Comparison of ENCODE assay signal across 8 cellular contexts in the genomic region with DNA sequence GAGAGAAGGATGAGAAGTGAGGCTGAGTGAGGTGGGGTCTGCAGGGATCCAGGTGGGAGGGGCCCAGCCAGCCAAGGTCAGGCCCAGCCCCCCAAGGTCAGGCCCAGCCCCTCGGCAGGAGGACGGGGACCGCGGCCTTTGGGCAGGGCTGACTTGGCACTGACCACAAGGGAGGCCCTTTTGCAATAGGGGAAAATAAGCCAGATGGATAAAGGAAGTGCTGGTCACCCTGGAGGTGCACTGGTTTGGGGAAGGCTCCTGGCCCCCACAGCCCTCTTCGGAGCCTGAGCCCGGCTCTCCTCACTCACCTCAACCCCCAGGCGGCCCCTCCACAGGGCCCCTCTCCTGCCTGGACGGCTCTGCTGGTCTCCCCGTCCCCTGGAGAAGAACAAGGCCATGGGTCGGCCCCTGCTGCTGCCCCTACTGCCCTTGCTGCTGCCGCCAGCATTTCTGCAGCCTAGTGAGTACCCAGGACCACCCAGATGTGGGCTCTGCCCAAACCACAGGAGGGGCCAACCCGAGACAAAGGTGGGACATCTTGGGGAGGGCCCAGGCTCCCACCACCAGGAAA. TPM values are rescaled to one million over a fixed set of nuclear protein-coding genes. Genes with fewer than 3 reads are reported as not detected.
DNase-seq lines count a peak whose midpoint lies in the region; ATAC-seq and TF ChIP-seq lines count a peak whose summit lies in the region.

A gene (plus strand): TSS at position 227 of the 571 bp plus-strand sequence. CDS start 170 bp downstream, at position 397.

- H3K27me3 ChIP-seq in prostate gland (replicated peaks; ENCODE audit: insufficient read depth): no peaks in the 10 kb centered on the region

- peaks cover 2% of the 10 kb centered on the region for H3K4me1 ChIP-seq in prostate gland (replicated peaks)

- no peak for DNase-seq in HFFc6
- no peak for DNase-seq in immature natural killer cell
- no peak for DNase-seq in stimulated activated naive B cell treated with anti-CD40 and anti-IgM and Interleukin-4, amounts not matched to agents 10 μg/mL and 1 μg/mL and 100 μg/mL, for 72 hours
- DNase-seq in prostate gland (ENCODE audit: low spot score): no peak
- DNase-seq in NCI-H1694 treated with DMSO at 0.1 percent for 48 hours (lab: John Stamatoyannopoulos, UW): no peak
- DNase-seq in NCI-H524 treated with DMSO at 0.1 percent for 48 hours (lab: John Stamatoyannopoulos, UW): no peak

- no peaks in the 10 kb centered on the region for H3K9me3 ChIP-seq in prostate gland

- no peak for ATAC-seq in stimulated activated naive B cell treated with anti-CD40 and anti-IgM and Interleukin-4, amounts not matched to agents 10 μg/mL and 1 μg/mL and 100 μg/mL, for 72 hours (replicated peaks)
- ATAC-seq in HG02759 (IDR thresholded peaks at IDR 0.05; ENCODE audit: unreplicated experiment): no peak

- no peak within 1 kb of the TSS for H3K27ac ChIP-seq in prostate gland

- no peaks in the 10 kb centered on the region for H3K36me3 ChIP-seq in prostate gland

- no peak within 1 kb of the TSS for H3K4me3 ChIP-seq in prostate gland

- H3K4me3 Mint-ChIP-seq in HFFc6 (no peak within 1 kb of the TSS), immature natural killer cell (peak within 1 kb of the TSS in 2 of 5 donors; percentile 26 to 38)
- H3K4me3 Mint-ChIP-seq in activated naive CD8-positive, alpha-beta T cell: peak within 1 kb of the TSS; percentile 47
- H3K4me3 Mint-ChIP-seq in stimulated activated naive B cell treated with anti-CD40 and anti-IgM and Interleukin-4, amounts not matched to agents 10 μg/mL and 1 μg/mL and 100 μg/mL, for 72 hours: no peak within 1 kb of the TSS

- H3K4me1 Mint-ChIP-seq in HFFc6 (ENCODE audit: low read depth): no peaks in the 10 kb centered on the region; the same call in 1 of the 2 replicates
- peaks cover 31% of the 10 kb centered on the region for H3K4me1 Mint-ChIP-seq in activated naive CD8-positive, alpha-beta T cell (ENCODE audit: low read depth)
- H3K4me1 Mint-ChIP-seq in immature natural killer cell: peaks cover 53 to 64% of the 10 kb centered on the region in 2 donors
- peaks cover 40 to 68% of the 10 kb centered on the region in 2 donors for H3K4me1 Mint-ChIP-seq in stimulated activated naive B cell treated with anti-CD40 and anti-IgM and Interleukin-4, amounts not matched to agents 10 μg/mL and 1 μg/mL and 100 μg/mL, for 72 hours

- TF ChIP-seq POLR2A in prostate gland (IDR thresholded peaks at IDR 0.05): no peak

- WGBS in prostate gland: 67% methylated on average over 12 of the region's 12 CpGs

- H3K36me3 Mint-ChIP-seq in HFFc6 (ENCODE audit: low read depth) (no peaks in the 10 kb centered on the region), immature natural killer cell (peaks cover 0 to 7% (median 2%) of the 10 kb centered on the region in 3 donors)
- no peaks in the 10 kb centered on the region for H3K36me3 Mint-ChIP-seq in activated naive CD8-positive, alpha-beta T cell
- H3K36me3 Mint-ChIP-seq in stimulated activated naive B cell treated with anti-CD40 and anti-IgM and Interleukin-4, amounts not matched to agents 10 μg/mL and 1 μg/mL and 100 μg/mL, for 72 hours: peaks cover 0 to 5% of the 10 kb centered on the region in 2 donors

- intact Hi-C loops in prostate gland (cut with DNase I): no loop called here

- H3K27me3 Mint-ChIP-seq in HFFc6 (ENCODE audit: insufficient read depth): peaks cover 6% of the 10 kb centered on the region
- H3K27me3 Mint-ChIP-seq in activated naive CD8-positive, alpha-beta T cell: no peaks in the 10 kb centered on the region
- peaks cover 0 to 6% (median 6%) of the 10 kb centered on the region in 3 donors for H3K27me3 Mint-ChIP-seq in immature natural killer cell (ENCODE audit: low read depth in 3 of 3)
- no peaks in the 10 kb centered on the region for H3K27me3 Mint-ChIP-seq in stimulated activated naive B cell treated with anti-CD40 and anti-IgM and Interleukin-4, amounts not matched to agents 10 μg/mL and 1 μg/mL and 100 μg/mL, for 72 hours

- H3K9me3 Mint-ChIP-seq in HFFc6: no peaks in the 10 kb centered on the region
- no peaks in the 10 kb centered on the region for H3K9me3 Mint-ChIP-seq in activated naive CD8-positive, alpha-beta T cell (ENCODE audit: low read depth)
- H3K9me3 Mint-ChIP-seq in immature natural killer cell: no peaks in the 10 kb centered on the region
- H3K9me3 Mint-ChIP-seq in stimulated activated naive B cell treated with anti-CD40 and anti-IgM and Interleukin-4, amounts not matched to agents 10 μg/mL and 1 μg/mL and 100 μg/mL, for 72 hours: no peaks in the 10 kb centered on the region

- H3K27ac Mint-ChIP-seq in HFFc6: peak within 1 kb of the TSS; percentile 70
- H3K27ac Mint-ChIP-seq in activated naive CD8-positive, alpha-beta T cell: peak within 1 kb of the TSS; percentile 78
- peak within 1 kb of the TSS; percentile 34 to 85 (median 75) for H3K27ac Mint-ChIP-seq in immature natural killer cell
- H3K27ac Mint-ChIP-seq in stimulated activated naive B cell treated with anti-CD40 and anti-IgM and Interleukin-4, amounts not matched to agents 10 μg/mL and 1 μg/mL and 100 μg/mL, for 72 hours: peak within 1 kb of the TSS; percentile 78

- no peak for TF ChIP-seq CTCF in HFFc6 (IDR thresholded peaks at IDR 0.05)
- TF ChIP-seq CTCF in prostate gland (IDR thresholded peaks at IDR 0.05): no peak

RNA-seq across cellular contexts. Expression of the gene that starts here (rescaled TPM):
- under 1 TPM in 4 of 6 experiments, not detected in 2; 0.30 to 0.34 (median 0.31) TPM for total RNA-seq in HFFc6 (2021; fragmentation: NEBNext Ultra II Directional; extraction: Animal tissue kit (Norgen Biotek cat#: 25700))
- polyA plus RNA-seq in immature natural killer cell: 1 to 10 TPM; 1.5 to 2.4 (median 2.0) TPM
- 10 to 100 TPM in 1 of 2 donors, 1 to 10 TPM in 1; 4.9 to 11.9 TPM for total RNA-seq in prostate gland

Comparison
In these comparisons a context has a peak if more than half of its experiments do, and no peak if none do; other contexts are left out.
1. RNA of the gene that starts here (total RNA-seq): 4.9 to 11.9 TPM in prostate gland; 0.30 to 0.34 TPM in HFFc6; every median in the first group is over 4 times any median in the second.
2. Peak in every context shown above with its lines, with median percentiles within 50 percentile points of each other: H3K27ac Mint-ChIP-seq.